ENCODE assay signal across 21 cellular contexts in genomic region chr1:59018860-59019259, GRCh38.
A peak's percentile ranks its signal among the peaks of the same experiment; 100 is the strongest.
DNase-seq lines count a peak whose midpoint lies in the region; ATAC-seq, FAIRE-seq and TF ChIP-seq lines count a peak whose summit lies in the region.
"Had no signal": no experiment of that assay in that cellular context is flagged by ENCODE, and none has a peak within 500 bp of the region (broad histone marks: within the 10 kb centered on the region; RNA-seq: fewer than 3 reads in every experiment).

No MANE protein-coding gene starts in this region.

- H3K79me1 ChIP-seq in mesendoderm (ENCODE audit: low read length), result no peaks in the 10 kb centered on the region

- no peak overlapping the region for H2BK15ac ChIP-seq in mesendoderm (replicated peaks; ENCODE audit: low read depth)

- H3K9me3 ChIP-seq in heart right ventricle, result peaks cover 0 to 4% (median 0%) of the 10 kb centered on the region in 11 donors
- H3K9me3 ChIP-seq: prostate gland, stomach had no signal

- no peak for FAIRE-seq in RCC 7860 (lab: Jason Lieb, UNC)
- FAIRE-seq: endometrium had no signal

- H3K79me2 ChIP-seq in mesendoderm (ENCODE audit: control insufficient read depth, insufficient read depth, low read length), result no peaks in the 10 kb centered on the region

- H3K18ac ChIP-seq in mesendoderm (ENCODE audit: low read length), result no peak overlapping the region

- H3K9ac ChIP-seq in mesendoderm (ENCODE audit: low read length), result no peak overlapping the region

- no peak overlapping the region for H3K4me3 ChIP-seq in heart right ventricle
- H3K4me3 ChIP-seq in lower leg skin (ENCODE audit: low read depth, poor library complexity, severe bottlenecking), result no peak overlapping the region
- H3K4me3 ChIP-seq in mesendoderm (ENCODE audit: low read length), result no peak overlapping the region
- H3K4me3 ChIP-seq: prostate gland, stomach had no signal

- CTCF ChIA-PET in activated CD8-positive, alpha-beta memory T cell treated with anti-CD3 and anti-CD28 coated beads, Interleukin-2, amount 10 ng/mL, durations not matched to agents 7 days and 5 days (lab: Charles Lee), result interaction anchor here (1.0 to 1.6 kb wide), 3 partner anchors 20 to 233 kb away, joined by 3 to 5 read pairs (median 4); no protein-coding TSS in a partner anchor
- CTCF ChIA-PET in activated B cell treated with CpG ODN at 0.5 μM for 24 hours (lab: Charles Lee), result no interaction called here

- POLR2A ChIA-PET in activated B cell treated with CpG ODN at 0.5 μM for 24 hours (lab: Charles Lee), result interaction anchor here (2.1 to 3.8 kb wide), 2 partner anchors 51 to 234 kb away, joined by 7 to 35 read pairs; partner anchors contain the start of gene JUN

- H3K27ac Mint-ChIP-seq in activated CD8-positive, alpha-beta memory T cell treated with anti-CD3 and anti-CD28 coated beads, Interleukin-2, amount 10 ng/mL, durations not matched to agents 7 days and 5 days, result peak overlapping the region; percentile 94
- H3K27ac Mint-ChIP-seq in activated B cell treated with CpG ODN at 0.5 μM for 24 hours, result peak overlapping the region; percentile 91
- peak overlapping the region; percentile 57 for H3K27ac Mint-ChIP-seq in stimulated activated effector memory CD8-positive, alpha-beta T cell treated with anti-CD3 and anti-CD28 coated beads, Interleukin-12 subunit alpha, Interleukin-12 subunit beta, amount 100 ng/mL, for 72 hours

- H3K36me3 ChIP-seq in heart right ventricle (no peaks in the 10 kb centered on the region), mesendoderm (ENCODE audit: control insufficient read depth, insufficient read depth, low read length) (no peaks in the 10 kb centered on the region)
- H3K36me3 ChIP-seq: prostate gland, stomach had no signal

- DNase-seq in activated CD8-positive, alpha-beta memory T cell treated with anti-CD3 and anti-CD28 coated beads, Interleukin-2, amount 10 ng/mL, durations not matched to agents 7 days and 5 days, result peak; percentile 23
- DNase-seq in activated CD8-positive, alpha-beta memory T cell treated with anti-CD3 and anti-CD28 coated beads, Interleukin-2, amount 50 U/mL, for 48 hours, result no peak
- DNase-seq in activated B cell treated with CpG ODN at 0.5 μM for 24 hours, result no peak
- peak in 1 of 2 donors; percentile 70 for DNase-seq in heart right ventricle
- DNase-seq in stimulated activated effector memory CD8-positive, alpha-beta T cell treated with anti-CD3 and anti-CD28 coated beads, Interleukin-12 subunit alpha, Interleukin-12 subunit beta, amount 100 ng/mL, for 72 hours (ENCODE audit: low spot score in 2 of 2), result no peak
- DNase-seq in RCC 7860 (ENCODE audit: low spot score), result no peak
- no peak for DNase-seq in lower leg skin (ENCODE audit: low spot score in 2 of 2)
- no peak for DNase-seq in mesendoderm
- DNase-seq: ACHN; amygdala; COR-L47; EL; KBM-7; NCI-H2081 treated with DMSO at 0.1 percent for 48 hours; NCI-H526; stimulated activated CD4-positive, alpha-beta T cell treated with anti-CD3 and anti-CD28 coated beads, Interleukin-12 subunit alpha, Interleukin-12 subunit beta, amount 100 ng/mL, for 4 hours; stomach had no signal

- no peak overlapping the region for H2BK120ac ChIP-seq in mesendoderm (ENCODE audit: low read depth, low read length)

- H3K4ac ChIP-seq in mesendoderm (ENCODE audit: low read depth, low read length), result no peak overlapping the region

- H3K4me1 Mint-ChIP-seq in activated CD8-positive, alpha-beta memory T cell treated with anti-CD3 and anti-CD28 coated beads, Interleukin-2, amount 10 ng/mL, durations not matched to agents 7 days and 5 days, result peaks cover 45% of the 10 kb centered on the region
- peaks cover 60% of the 10 kb centered on the region for H3K4me1 Mint-ChIP-seq in activated B cell treated with CpG ODN at 0.5 μM for 24 hours
- peaks cover 55% of the 10 kb centered on the region for H3K4me1 Mint-ChIP-seq in stimulated activated effector memory CD8-positive, alpha-beta T cell treated with anti-CD3 and anti-CD28 coated beads, Interleukin-12 subunit alpha, Interleukin-12 subunit beta, amount 100 ng/mL, for 72 hours

- H3K56ac ChIP-seq in mesendoderm (ENCODE audit: low read length), result no peak overlapping the region

- H3K4me3 Mint-ChIP-seq in activated CD8-positive, alpha-beta memory T cell treated with anti-CD3 and anti-CD28 coated beads, Interleukin-2, amount 10 ng/mL, durations not matched to agents 7 days and 5 days, result no peak overlapping the region
- H3K4me3 Mint-ChIP-seq in activated B cell treated with CpG ODN at 0.5 μM for 24 hours, result no peak overlapping the region
- H3K4me3 Mint-ChIP-seq in stimulated activated effector memory CD8-positive, alpha-beta T cell treated with anti-CD3 and anti-CD28 coated beads, Interleukin-12 subunit alpha, Interleukin-12 subunit beta, amount 100 ng/mL, for 72 hours, result peak overlapping the region; percentile 13

- H3K27ac ChIP-seq in heart right ventricle (peak overlapping the region; percentile 55 to 90 (median 84)), mesendoderm (ENCODE audit: low read depth, low read length) (no peak overlapping the region)
- H3K27ac ChIP-seq: VCaP had no signal

- no peak overlapping the region for H2BK5ac ChIP-seq in mesendoderm (ENCODE audit: low read length)

- H3K23ac ChIP-seq in mesendoderm (ENCODE audit: low read length), result no peak overlapping the region

- H4K5ac ChIP-seq in mesendoderm (ENCODE audit: low read length), result no peak overlapping the region

- H2AK5ac ChIP-seq in mesendoderm (ENCODE audit: low read length), result no peak overlapping the region

- H3K4me1 ChIP-seq in heart right ventricle (peaks cover 8 to 57% (median 38%) of the 10 kb centered on the region in 9 donors), mesendoderm (ENCODE audit: control insufficient read depth, low read depth, low read length) (peaks cover 3% of the 10 kb centered on the region)

- no peak for ATAC-seq in activated CD8-positive, alpha-beta memory T cell treated with anti-CD3 and anti-CD28 coated beads, Interleukin-2, amount 10 ng/mL, durations not matched to agents 7 days and 5 days
- ATAC-seq in activated B cell treated with CpG ODN at 0.5 μM for 24 hours (ENCODE audit: low read depth) (no peak), heart right ventricle (peak; percentile 69 to 94 (median 87))
- no peak for ATAC-seq in stimulated activated effector memory CD8-positive, alpha-beta T cell treated with anti-CD3 and anti-CD28 coated beads, Interleukin-12 subunit alpha, Interleukin-12 subunit beta, amount 100 ng/mL, for 72 hours
- ATAC-seq: Panc1 had no signal

- TF ChIP-seq CTCF in activated B cell treated with CpG ODN at 0.5 μM for 24 hours (IDR thresholded peaks at IDR 0.05) (no peak), heart right ventricle (IDR thresholded peaks at IDR 0.05) (no peak), lower leg skin (IDR thresholded peaks at IDR 0.05) (no peak)

- no peaks in the 10 kb centered on the region for H3K9me3 Mint-ChIP-seq in activated CD8-positive, alpha-beta memory T cell treated with anti-CD3 and anti-CD28 coated beads, Interleukin-2, amount 10 ng/mL, durations not matched to agents 7 days and 5 days (ENCODE audit: low read depth)
- no peaks in the 10 kb centered on the region for H3K9me3 Mint-ChIP-seq in activated B cell treated with CpG ODN at 0.5 μM for 24 hours
- H3K9me3 Mint-ChIP-seq in stimulated activated effector memory CD8-positive, alpha-beta T cell treated with anti-CD3 and anti-CD28 coated beads, Interleukin-12 subunit alpha, Interleukin-12 subunit beta, amount 100 ng/mL, for 72 hours, result peaks cover 7% of the 10 kb centered on the region

- no peak overlapping the region for H4K8ac ChIP-seq in mesendoderm (ENCODE audit: low read depth, low read length)

- 42 to 62% methylated on average over 7 of the region's 7 CpGs for WGBS in heart right ventricle, 2 donors
- WGBS in lower leg skin, 2 donors, result 54 to 64% methylated on average over 7 of the region's 7 CpGs
- no CpG with 5 or more reads among the region's 7 CpGs for WGBS in mesendoderm (ENCODE audit: extremely low coverage, insufficient coverage, low lambda C conversion rate)

- TF ChIP-seq POLR2A in lower leg skin (IDR thresholded peaks at IDR 0.05), result no peak

- intact Hi-C loops in activated B cell treated with CpG ODN at 0.5 μM for 24 hours (cut with micrococcal nuclease) (no loop called here), heart right ventricle (cut with DNase I) (loop anchor here in 2 of 10 donors (5.0 kb wide), 2 partner anchors 117 to 123 kb away; no protein-coding TSS in a partner anchor), lower leg skin (cut with DNase I; ENCODE audit: low total_unique reads) (no loop called here)

- H3K36me3 Mint-ChIP-seq in activated CD8-positive, alpha-beta memory T cell treated with anti-CD3 and anti-CD28 coated beads, Interleukin-2, amount 10 ng/mL, durations not matched to agents 7 days and 5 days, result peaks cover 9% of the 10 kb centered on the region
- peaks cover 2% of the 10 kb centered on the region for H3K36me3 Mint-ChIP-seq in activated B cell treated with CpG ODN at 0.5 μM for 24 hours (ENCODE audit: low read depth)
- H3K36me3 Mint-ChIP-seq in stimulated activated effector memory CD8-positive, alpha-beta T cell treated with anti-CD3 and anti-CD28 coated beads, Interleukin-12 subunit alpha, Interleukin-12 subunit beta, amount 100 ng/mL, for 72 hours, result no peaks in the 10 kb centered on the region

- H3K27me3 Mint-ChIP-seq in activated CD8-positive, alpha-beta memory T cell treated with anti-CD3 and anti-CD28 coated beads, Interleukin-2, amount 10 ng/mL, durations not matched to agents 7 days and 5 days, result no peaks in the 10 kb centered on the region
- no peaks in the 10 kb centered on the region for H3K27me3 Mint-ChIP-seq in activated B cell treated with CpG ODN at 0.5 μM for 24 hours

- H3K4me2 ChIP-seq in mesendoderm (ENCODE audit: low read length), result no peak overlapping the region

- H3K27me3 ChIP-seq in heart right ventricle (no peaks in the 10 kb centered on the region), mesendoderm (ENCODE audit: insufficient read depth, low read length, poor library complexity) (no peaks in the 10 kb centered on the region)
- H3K27me3 ChIP-seq: stomach had no signal

Comparison
In these comparisons a context has a peak if more than half of its experiments do, and no peak if none do; other contexts are left out.
1. ATAC-seq: peak in heart right ventricle (8 of 8); none in activated CD8-positive, alpha-beta memory T cell treated with anti-CD3 and anti-CD28 coated beads, Interleukin-2, amount 10 ng/mL, durations not matched to agents 7 days and 5 days (single experiment), activated B cell treated with CpG ODN at 0.5 μM for 24 hours (single experiment) and stimulated activated effector memory CD8-positive, alpha-beta T cell treated with anti-CD3 and anti-CD28 coated beads, Interleukin-12 subunit alpha, Interleukin-12 subunit beta, amount 100 ng/mL, for 72 hours (single experiment).
2. Peak in every context shown above with its lines, with median percentiles within 50 percentile points of each other: H3K27ac Mint-ChIP-seq.